12 cellular contexts compared by ENCODE assay signal in the genomic region with DNA sequence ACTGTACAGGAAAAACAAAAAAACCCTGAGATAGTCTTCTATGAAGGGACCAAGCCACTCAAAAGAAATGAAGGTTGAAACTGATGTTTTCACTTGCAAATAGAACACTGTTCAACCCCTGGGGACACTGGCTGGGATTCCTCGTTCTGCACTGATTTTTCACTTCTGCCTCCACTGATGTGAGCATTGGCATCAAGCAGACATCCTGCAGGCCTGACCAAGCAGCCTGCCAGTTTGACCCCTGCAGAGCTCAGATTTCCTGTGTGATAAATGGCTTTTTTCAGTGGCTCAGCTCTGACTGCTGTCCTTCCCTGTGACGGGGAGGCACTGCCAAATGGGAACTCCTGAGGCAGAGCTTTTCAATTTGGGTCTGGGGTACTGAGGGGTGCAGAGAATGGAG. TPM values are rescaled to one million over a fixed set of nuclear protein-coding genes. Genes with fewer than 3 reads are reported as not detected.
DNase-seq lines count a peak whose midpoint lies in the region; ATAC-seq and TF ChIP-seq lines count a peak whose summit lies in the region.
"Had no signal": no experiment of that assay in that cellular context is flagged by ENCODE, and none has a peak within 500 bp of the region (broad histone marks: within the 10 kb centered on the region; RNA-seq: fewer than 3 reads in every experiment).

No MANE protein-coding gene starts in this region.

- H3K4me3 Mint-ChIP-seq in activated naive CD4-positive, alpha-beta T cell treated with anti-CD3 and anti-CD28 coated beads, Interleukin-2, amount 10 ng/mL, durations not matched to agents 7 days and 5 days = no peak overlapping the region
- no peak overlapping the region for H3K4me3 Mint-ChIP-seq in activated CD8-positive, alpha-beta T cell treated with anti-CD3 and anti-CD28 coated beads for 36 hours

- no peaks in the 10 kb centered on the region for H3K9me3 Mint-ChIP-seq in activated naive CD4-positive, alpha-beta T cell treated with anti-CD3 and anti-CD28 coated beads, Interleukin-2, amount 10 ng/mL, durations not matched to agents 7 days and 5 days
- H3K9me3 Mint-ChIP-seq in activated CD8-positive, alpha-beta T cell treated with anti-CD3 and anti-CD28 coated beads for 36 hours = no peaks in the 10 kb centered on the region

- H3K36me3 Mint-ChIP-seq in activated naive CD4-positive, alpha-beta T cell treated with anti-CD3 and anti-CD28 coated beads, Interleukin-2, amount 10 ng/mL, durations not matched to agents 7 days and 5 days = peaks cover 80% of the 10 kb centered on the region
- peaks cover 77% of the 10 kb centered on the region for H3K36me3 Mint-ChIP-seq in activated CD8-positive, alpha-beta T cell treated with anti-CD3 and anti-CD28 coated beads for 36 hours (ENCODE audit: low read depth)

- peaks cover 28% of the 10 kb centered on the region for H3K4me1 Mint-ChIP-seq in activated naive CD4-positive, alpha-beta T cell treated with anti-CD3 and anti-CD28 coated beads, Interleukin-2, amount 10 ng/mL, durations not matched to agents 7 days and 5 days
- H3K4me1 Mint-ChIP-seq in activated CD8-positive, alpha-beta T cell treated with anti-CD3 and anti-CD28 coated beads for 36 hours (ENCODE audit: low read depth) = peaks cover 45% of the 10 kb centered on the region

- no peaks in the 10 kb centered on the region for H3K4me1 ChIP-seq in esophagus squamous epithelium
- no peaks in the 10 kb centered on the region for H3K4me1 ChIP-seq in body of pancreas
- no peaks in the 10 kb centered on the region for H3K4me1 ChIP-seq in adrenal gland (replicated peaks in 1 of 2)
- H3K4me1 ChIP-seq: transverse colon had no signal

- TF ChIP-seq POLR2A in esophagus squamous epithelium (IDR thresholded peaks at IDR 0.05) = no peak
- TF ChIP-seq POLR2A in lower leg skin (IDR thresholded peaks at IDR 0.05) = no peak
- no peak for TF ChIP-seq POLR2A in body of pancreas (IDR thresholded peaks at IDR 0.05)
- TF ChIP-seq POLR2A in adrenal gland (IDR thresholded peaks at IDR 0.05) = no peak

- WGBS in esophagus squamous epithelium, 2 donors = 73 to 77% methylated on average over 1 to 2 of the region's 2 CpGs
- WGBS in lower leg skin, 2 donors = 52 to 56% methylated on average over 2 of the region's 2 CpGs
- 59 to 73% methylated on average over 2 of the region's 2 CpGs for WGBS in body of pancreas, 2 donors
- 60 to 81% (median 63%) methylated on average over 2 of the region's 2 CpGs for WGBS in adrenal gland, 4 donors

- peaks cover 0 to 60% (median 0%) of the 10 kb centered on the region in 3 donors for H3K36me3 ChIP-seq in esophagus squamous epithelium
- no peaks in the 10 kb centered on the region for H3K36me3 ChIP-seq in body of pancreas (replicated peaks in 1 of 2; ENCODE audit: insufficient read depth in 1 of 2, low read depth in 2 of 2)
- H3K36me3 ChIP-seq in adrenal gland (replicated peaks in 1 of 2) = no peaks in the 10 kb centered on the region
- H3K36me3 ChIP-seq: transverse colon had no signal

- H3K4me3 ChIP-seq in esophagus squamous epithelium (no peak overlapping the region), lower leg skin (ENCODE audit: low read depth, poor library complexity, severe bottlenecking) (no peak overlapping the region), body of pancreas (no peak overlapping the region), adrenal gland (no peak overlapping the region)
- H3K4me3 ChIP-seq: mucosa of descending colon, transverse colon had no signal

- H3K27ac Mint-ChIP-seq in activated naive CD4-positive, alpha-beta T cell treated with anti-CD3 and anti-CD28 coated beads, Interleukin-2, amount 10 ng/mL, durations not matched to agents 7 days and 5 days = peak overlapping the region; percentile 11
- H3K27ac Mint-ChIP-seq in activated CD8-positive, alpha-beta T cell treated with anti-CD3 and anti-CD28 coated beads for 36 hours = peak overlapping the region; percentile 71

- H3K27me3 ChIP-seq in esophagus squamous epithelium = peaks cover 0 to 23% (median 2%) of the 10 kb centered on the region in 4 donors
- H3K27me3 ChIP-seq in body of pancreas = no peaks in the 10 kb centered on the region
- H3K27me3 ChIP-seq in adrenal gland = peaks cover 4% of the 10 kb centered on the region
- H3K27me3 ChIP-seq: transverse colon had no signal

- H3K9me3 ChIP-seq in esophagus squamous epithelium (no peaks in the 10 kb centered on the region), body of pancreas (no peaks in the 10 kb centered on the region), adrenal gland (replicated peaks in 1 of 3) (no peaks in the 10 kb centered on the region)
- H3K9me3 ChIP-seq: mucosa of descending colon, transverse colon had no signal

- intact Hi-C loops in activated CD8-positive, alpha-beta T cell treated with anti-CD3 and anti-CD28 coated beads for 36 hours (cut with micrococcal nuclease) = no loop called here
- intact Hi-C loops in esophagus squamous epithelium (cut with DNase I) = no loop called here
- intact Hi-C loops in lower leg skin (cut with DNase I; ENCODE audit: low total_unique reads) = no loop called here
- intact Hi-C loops in body of pancreas (cut with DNase I) = no loop called here
- intact Hi-C loops in adrenal gland (cut with DNase I) = no loop called here

- no peaks in the 10 kb centered on the region for H3K27me3 Mint-ChIP-seq in activated naive CD4-positive, alpha-beta T cell treated with anti-CD3 and anti-CD28 coated beads, Interleukin-2, amount 10 ng/mL, durations not matched to agents 7 days and 5 days
- no peaks in the 10 kb centered on the region for H3K27me3 Mint-ChIP-seq in activated CD8-positive, alpha-beta T cell treated with anti-CD3 and anti-CD28 coated beads for 36 hours

- CTCF ChIA-PET in activated naive CD4-positive, alpha-beta T cell treated with anti-CD3 and anti-CD28 coated beads, Interleukin-2, amount 10 ng/mL, durations not matched to agents 7 days and 5 days (lab: Charles Lee) = interaction anchor here (0.6 to 1.0 kb wide), 3 partner anchors 45 to 176 kb away, joined by 3 to 4 read pairs (median 3); no protein-coding TSS in a partner anchor
- CTCF ChIA-PET in activated CD8-positive, alpha-beta T cell treated with anti-CD3 and anti-CD28 coated beads for 36 hours (lab: Charles Lee) = interaction anchor here (0.9 to 5.8 kb wide), 5 partner anchors 9 to 185 kb away, joined by 3 to 49 read pairs (median 5); no protein-coding TSS in a partner anchor

- POLR2A ChIA-PET in activated CD8-positive, alpha-beta T cell treated with anti-CD3 and anti-CD28 coated beads for 36 hours (lab: Charles Lee) = interaction anchor here (0.7 to 1.4 kb wide), 3 partner anchors 11 to 168 kb away, joined by 3 read pairs; no protein-coding TSS in a partner anchor

- no peak for TF ChIP-seq CTCF in activated CD8-positive, alpha-beta T cell treated with anti-CD3 and anti-CD28 coated beads for 36 hours (IDR thresholded peaks at IDR 0.05)
- TF ChIP-seq CTCF in esophagus squamous epithelium (IDR thresholded peaks at IDR 0.05) (no peak), lower leg skin (IDR thresholded peaks at IDR 0.05) (no peak), body of pancreas (IDR thresholded peaks at IDR 0.05) (no peak), adrenal gland (IDR thresholded peaks at IDR 0.05) (no peak)

- ATAC-seq in HG02981 (IDR thresholded peaks at IDR 0.05; ENCODE audit: unreplicated experiment) = peak; percentile 73
- ATAC-seq in activated CD8-positive, alpha-beta T cell treated with anti-CD3 and anti-CD28 coated beads for 36 hours = no peak
- ATAC-seq in body of pancreas = no peak
- ATAC-seq: mucosa of descending colon had no signal

- no peak overlapping the region for H3K27ac ChIP-seq in esophagus squamous epithelium
- H3K27ac ChIP-seq in body of pancreas = no peak overlapping the region
- no peak overlapping the region for H3K27ac ChIP-seq in adrenal gland
- H3K27ac ChIP-seq: transverse colon had no signal

- DNase-seq in activated naive CD4-positive, alpha-beta T cell treated with anti-CD3 and anti-CD28 coated beads, Interleukin-2, amount 10 ng/mL, durations not matched to agents 7 days and 5 days = no peak
- no peak for DNase-seq in activated naive CD4-positive, alpha-beta T cell treated with Interleukin-2 at 50 U/mL for 16 hours
- DNase-seq in activated CD8-positive, alpha-beta T cell treated with anti-CD3 and anti-CD28 coated beads for 36 hours = no peak
- DNase-seq in esophagus squamous epithelium (lab: John Stamatoyannopoulos, UW) (no peak), lower leg skin (ENCODE audit: low spot score in 2 of 2) (no peak), body of pancreas (no peak), adrenal gland (no peak)
- DNase-seq: foreskin fibroblast; mucosa of descending colon; stimulated activated CD4-positive, alpha-beta T cell treated with anti-CD3 and anti-CD28 coated beads, Interleukin-15, amount 100 ng/mL, for 24 hours; transverse colon had no signal

RNA-seq across cellular contexts. Expression of gene RASGRP1, which starts 50.0 kb away (rescaled TPM):
- total RNA-seq in activated CD8-positive, alpha-beta T cell treated with anti-CD3 and anti-CD28 coated beads for 36 hours = 100 to 1,000 TPM; 105 to 106 TPM
- total RNA-seq in esophagus squamous epithelium (10 to 100 TPM in 3 of 4 donors, 1 to 10 TPM in 1; 9.2 to 16.0 (median 12.2) TPM), lower leg skin (10 to 100 TPM; 15.0 to 23.1 (median 19.5) TPM), body of pancreas (10 to 100 TPM in 1 of 2 donors, 1 to 10 TPM in 1; 1.3 to 15.5 TPM), adrenal gland (1 to 10 TPM in 3 of 8 donors, under 1 TPM in 5; 0.42 to 2.8 (median 0.86) TPM)
- polyA plus RNA-seq in adrenal gland = under 1 TPM; 0.13 to 0.42 (median 0.16) TPM

Comparison
In these comparisons a context has a peak if more than half of its experiments do, and no peak if none do; other contexts are left out.
1. RNA of gene RASGRP1, which starts 50.0 kb away (total RNA-seq): 105 to 106 TPM in activated CD8-positive, alpha-beta T cell treated with anti-CD3 and anti-CD28 coated beads for 36 hours; 15.0 to 23.1 TPM in lower leg skin, 1.3 to 15.5 TPM in body of pancreas, 9.2 to 16.0 TPM in esophagus squamous epithelium and 0.42 to 2.8 TPM in adrenal gland; every median in the first group is over 4 times any median in the second.